Comparison of ENCODE assay signal across 8 cellular contexts in the genomic region with DNA sequence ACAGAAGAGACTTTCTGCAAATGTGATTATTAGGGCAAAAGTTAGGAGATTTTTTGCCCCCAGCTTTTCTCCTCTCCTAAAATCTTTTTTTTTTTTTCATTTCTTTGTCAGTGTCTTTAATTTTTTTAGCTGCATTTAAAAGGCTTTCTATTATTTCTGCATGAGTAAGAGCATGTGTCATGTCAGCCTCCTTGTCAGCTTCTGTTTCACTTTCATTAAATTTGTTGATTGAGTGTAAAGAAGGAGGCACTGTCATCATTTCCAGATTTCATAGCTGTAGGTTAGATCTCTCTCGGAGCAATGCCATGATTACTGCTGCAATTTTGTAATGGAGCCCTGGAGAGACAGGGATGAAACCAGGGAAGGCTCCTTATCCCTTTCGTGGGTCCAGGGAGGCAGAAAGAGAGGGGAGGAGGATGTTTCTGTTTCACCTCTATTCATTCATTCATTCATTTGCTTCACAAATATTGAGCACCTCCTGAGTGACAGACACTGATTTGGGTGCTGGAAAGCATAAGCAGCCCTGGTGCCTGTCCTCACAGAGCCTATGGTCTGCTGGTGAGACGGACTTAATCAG. TPM values are rescaled to one million over a fixed set of nuclear protein-coding genes. Genes with fewer than 3 reads are reported as not detected.
DNase-seq lines count a peak whose midpoint lies in the region; ATAC-seq and TF ChIP-seq lines count a peak whose summit lies in the region.

No MANE protein-coding gene starts in this region.

- TF ChIP-seq CTCF in foreskin keratinocyte (conservative IDR thresholded peaks at IDR 0.05), result no peak
- TF ChIP-seq CTCF in psoas muscle (IDR thresholded peaks at IDR 0.05), result no peak
- no peak for TF ChIP-seq CTCF in CD14-positive monocyte (IDR thresholded peaks at IDR 0.05)

- H3K36me3 Mint-ChIP-seq in CD14-positive monocyte, result no peaks in the 10 kb centered on the region

- peaks cover 7% of the 10 kb centered on the region for H3K4me1 Mint-ChIP-seq in CD14-positive monocyte

- no peaks in the 10 kb centered on the region for H3K9me3 Mint-ChIP-seq in CD14-positive monocyte

- ATAC-seq in GM18519 (IDR thresholded peaks at IDR 0.05; ENCODE audit: low FRiP score, unreplicated experiment) (peak; percentile 75), GM21619 (IDR thresholded peaks at IDR 0.05; ENCODE audit: unreplicated experiment) (peak; percentile 96), HG03575 (IDR thresholded peaks at IDR 0.05; ENCODE audit: extremely low read depth, insufficient number of reproducible peaks, low FRiP score, unreplicated experiment) (peak; percentile 60), foreskin keratinocyte (peak; percentile 66), SK-N-SH treated with all-trans-retinoic acid at 6 μM for 48 hours (no peak), psoas muscle (no peak)

- no peak overlapping the region for H3K4me3 ChIP-seq in psoas muscle

- 60 to 72% (median 61%) methylated on average over 3 of the region's 3 CpGs for WGBS in psoas muscle, 3 donors

- no peaks in the 10 kb centered on the region for H3K9me3 ChIP-seq in psoas muscle

- intact Hi-C loops in psoas muscle (cut with DNase I) (no loop called here), CD14-positive monocyte (cut with micrococcal nuclease) (no loop called here)

- no peak overlapping the region for H3K4me3 Mint-ChIP-seq in CD14-positive monocyte

- H3K27me3 ChIP-seq in foreskin keratinocyte (no peaks in the 10 kb centered on the region), psoas muscle (ENCODE audit: insufficient read depth in 3 of 3, low read length in 2 of 3) (no peaks in the 10 kb centered on the region)

- H3K27ac ChIP-seq in foreskin keratinocyte, result no peak overlapping the region
- H3K27ac ChIP-seq in psoas muscle, result no peak overlapping the region

- no peak overlapping the region for H3K27ac Mint-ChIP-seq in CD14-positive monocyte

- no peaks in the 10 kb centered on the region for H3K36me3 ChIP-seq in psoas muscle (ENCODE audit: insufficient read depth in 1 of 2, low read depth in 1 of 2)

- no peak for DNase-seq in foreskin keratinocyte
- no peak for DNase-seq in psoas muscle
- no peak for DNase-seq in CD14-positive monocyte (ENCODE audit: low spot score)
- no peak for DNase-seq in epidermal melanocyte (ENCODE audit: insufficient read length, low spot score)

- H3K4me1 ChIP-seq in foreskin keratinocyte, result no peaks in the 10 kb centered on the region
- H3K4me1 ChIP-seq in psoas muscle, result no peaks in the 10 kb centered on the region

- H3K27me3 Mint-ChIP-seq in CD14-positive monocyte (ENCODE audit: low read depth in 3 of 3), result peaks cover 0 to 7% (median 5%) of the 10 kb centered on the region in 3 donors

TF ChIP-seq in SK-N-SH treated with all-trans-retinoic acid at 6 μM for 48 hours, 23 proteins besides CTCF, POLR2A, EP300 and RAD21:
- TF ChIP-seq ZC3H10 (CRISPR knock-in tag; IDR thresholded peaks at IDR 0.05) (no peak), BACH2 (CRISPR knock-in tag; IDR thresholded peaks at IDR 0.05; ENCODE audit: borderline replicate concordance) (no peak), ISL1 (CRISPR knock-in tag; IDR thresholded peaks at IDR 0.05) (no peak), ZFP30 (CRISPR knock-in tag; IDR thresholded peaks at IDR 0.05) (no peak)
- TF ChIP-seq, protein P1, sequence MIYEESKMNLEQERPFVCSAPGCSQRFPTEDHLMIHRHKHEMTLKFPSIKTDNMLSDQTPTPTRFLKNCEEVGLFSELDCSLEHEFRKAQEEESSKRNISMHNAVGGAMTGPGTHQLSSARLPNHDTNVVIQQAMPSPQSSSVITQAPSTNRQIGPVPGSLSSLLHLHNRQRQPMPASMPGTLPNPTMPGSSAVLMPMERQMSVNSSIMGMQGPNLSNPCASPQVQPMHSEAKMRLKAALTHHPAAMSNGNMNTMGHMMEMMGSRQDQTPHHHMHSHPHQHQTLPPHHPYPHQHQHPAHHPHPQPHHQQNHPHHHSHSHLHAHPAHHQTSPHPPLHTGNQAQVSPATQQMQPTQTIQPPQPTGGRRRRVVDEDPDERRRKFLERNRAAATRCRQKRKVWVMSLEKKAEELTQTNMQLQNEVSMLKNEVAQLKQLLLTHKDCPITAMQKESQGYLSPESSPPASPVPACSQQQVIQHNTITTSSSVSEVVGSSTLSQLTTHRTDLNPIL (CRISPR knock-in tag; IDR thresholded peaks at IDR 0.05; ENCODE audit: low read depth), result no peak
- TF ChIP-seq, protein P2, sequence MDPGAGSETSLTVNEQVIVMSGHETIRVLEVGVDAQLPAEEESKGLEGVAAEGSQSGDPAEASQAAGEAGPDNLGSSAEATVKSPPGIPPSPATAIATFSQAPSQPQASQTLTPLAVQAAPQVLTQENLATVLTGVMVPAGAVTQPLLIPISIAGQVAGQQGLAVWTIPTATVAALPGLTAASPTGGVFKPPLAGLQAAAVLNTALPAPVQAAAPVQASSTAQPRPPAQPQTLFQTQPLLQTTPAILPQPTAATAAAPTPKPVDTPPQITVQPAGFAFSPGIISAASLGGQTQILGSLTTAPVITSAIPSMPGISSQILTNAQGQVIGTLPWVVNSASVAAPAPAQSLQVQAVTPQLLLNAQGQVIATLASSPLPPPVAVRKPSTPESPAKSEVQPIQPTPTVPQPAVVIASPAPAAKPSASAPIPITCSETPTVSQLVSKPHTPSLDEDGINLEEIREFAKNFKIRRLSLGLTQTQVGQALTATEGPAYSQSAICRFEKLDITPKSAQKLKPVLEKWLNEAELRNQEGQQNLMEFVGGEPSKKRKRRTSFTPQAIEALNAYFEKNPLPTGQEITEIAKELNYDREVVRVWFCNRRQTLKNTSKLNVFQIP (CRISPR knock-in tag; IDR thresholded peaks at IDR 0.05; ENCODE audit: borderline replicate concordance, low read depth), result no peak
- TF ChIP-seq, protein P3, sequence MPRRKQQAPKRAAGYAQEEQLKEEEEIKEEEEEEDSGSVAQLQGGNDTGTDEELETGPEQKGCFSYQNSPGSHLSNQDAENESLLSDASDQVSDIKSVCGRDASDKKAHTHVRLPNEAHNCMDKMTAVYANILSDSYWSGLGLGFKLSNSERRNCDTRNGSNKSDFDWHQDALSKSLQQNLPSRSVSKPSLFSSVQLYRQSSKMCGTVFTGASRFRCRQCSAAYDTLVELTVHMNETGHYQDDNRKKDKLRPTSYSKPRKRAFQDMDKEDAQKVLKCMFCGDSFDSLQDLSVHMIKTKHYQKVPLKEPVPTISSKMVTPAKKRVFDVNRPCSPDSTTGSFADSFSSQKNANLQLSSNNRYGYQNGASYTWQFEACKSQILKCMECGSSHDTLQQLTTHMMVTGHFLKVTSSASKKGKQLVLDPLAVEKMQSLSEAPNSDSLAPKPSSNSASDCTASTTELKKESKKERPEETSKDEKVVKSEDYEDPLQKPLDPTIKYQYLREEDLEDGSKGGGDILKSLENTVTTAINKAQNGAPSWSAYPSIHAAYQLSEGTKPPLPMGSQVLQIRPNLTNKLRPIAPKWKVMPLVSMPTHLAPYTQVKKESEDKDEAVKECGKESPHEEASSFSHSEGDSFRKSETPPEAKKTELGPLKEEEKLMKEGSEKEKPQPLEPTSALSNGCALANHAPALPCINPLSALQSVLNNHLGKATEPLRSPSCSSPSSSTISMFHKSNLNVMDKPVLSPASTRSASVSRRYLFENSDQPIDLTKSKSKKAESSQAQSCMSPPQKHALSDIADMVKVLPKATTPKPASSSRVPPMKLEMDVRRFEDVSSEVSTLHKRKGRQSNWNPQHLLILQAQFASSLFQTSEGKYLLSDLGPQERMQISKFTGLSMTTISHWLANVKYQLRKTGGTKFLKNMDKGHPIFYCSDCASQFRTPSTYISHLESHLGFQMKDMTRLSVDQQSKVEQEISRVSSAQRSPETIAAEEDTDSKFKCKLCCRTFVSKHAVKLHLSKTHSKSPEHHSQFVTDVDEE (CRISPR knock-in tag; IDR thresholded peaks at IDR 0.05), result no peak
- TF ChIP-seq, protein P4, sequence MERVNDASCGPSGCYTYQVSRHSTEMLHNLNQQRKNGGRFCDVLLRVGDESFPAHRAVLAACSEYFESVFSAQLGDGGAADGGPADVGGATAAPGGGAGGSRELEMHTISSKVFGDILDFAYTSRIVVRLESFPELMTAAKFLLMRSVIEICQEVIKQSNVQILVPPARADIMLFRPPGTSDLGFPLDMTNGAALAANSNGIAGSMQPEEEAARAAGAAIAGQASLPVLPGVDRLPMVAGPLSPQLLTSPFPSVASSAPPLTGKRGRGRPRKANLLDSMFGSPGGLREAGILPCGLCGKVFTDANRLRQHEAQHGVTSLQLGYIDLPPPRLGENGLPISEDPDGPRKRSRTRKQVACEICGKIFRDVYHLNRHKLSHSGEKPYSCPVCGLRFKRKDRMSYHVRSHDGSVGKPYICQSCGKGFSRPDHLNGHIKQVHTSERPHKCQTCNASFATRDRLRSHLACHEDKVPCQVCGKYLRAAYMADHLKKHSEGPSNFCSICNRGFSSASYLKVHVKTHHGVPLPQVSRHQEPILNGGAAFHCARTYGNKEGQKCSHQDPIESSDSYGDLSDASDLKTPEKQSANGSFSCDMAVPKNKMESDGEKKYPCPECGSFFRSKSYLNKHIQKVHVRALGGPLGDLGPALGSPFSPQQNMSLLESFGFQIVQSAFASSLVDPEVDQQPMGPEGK (CRISPR knock-in tag; IDR thresholded peaks at IDR 0.05; ENCODE audit: borderline replicate concordance), result no peak

RNA-seq across cellular contexts. Expression of a gene that starts 13.3 kb away (rescaled TPM):
- total RNA-seq in foreskin keratinocyte, result 25.3 and 27.3 TPM in 2 replicates
- polyA plus RNA-seq in foreskin keratinocyte, result 6.7 and 8.3 TPM in 2 replicates
- 10 to 100 TPM in 3 of 4 donors, 1 to 10 TPM in 1; 9.4 to 16.7 (median 13.0) TPM for total RNA-seq in psoas muscle
- 10 to 100 TPM in 1 of 3 donors, 1 to 10 TPM in 2; 6.2 to 14.1 (median 6.7) TPM for polyA plus RNA-seq in psoas muscle
- 10 to 100 TPM; 19.5 to 20.4 TPM for polyA plus RNA-seq in CD14-positive monocyte

Comparison
In these comparisons a context has a peak if more than half of its experiments do, and no peak if none do; other contexts are left out.
1. ATAC-seq: peak in GM18519 (single experiment), GM21619 (single experiment), HG03575 (single experiment) and foreskin keratinocyte (single experiment); none in SK-N-SH treated with all-trans-retinoic acid at 6 μM for 48 hours (single experiment) and psoas muscle (0 of 4).